ENCODE assay signal across 8 cellular contexts in genomic region chr15:52045795-52046298, GRCh38. TPM values are rescaled to one million over a fixed set of nuclear protein-coding genes. Genes with fewer than 3 reads are reported as not detected.
DNase-seq lines count a peak whose midpoint lies in the region; ATAC-seq and TF ChIP-seq lines count a peak whose summit lies in the region.
"Not testable (repeated sequence)": the region's sequence is repeated elsewhere in the genome, so short reads cannot be mapped to it uniquely, and the experiment has no call there.

No MANE protein-coding gene starts in this region.

- not testable (repeated sequence) for H2AK9ac ChIP-seq in IMR-90 (replicated peaks; ENCODE audit: low read depth, low read length, poor library complexity)

- H3K79me1 ChIP-seq in IMR-90 (ENCODE audit: low read depth in 1 of 2, low read length in 2 of 2), result peaks cover 15 to 74% of the 10 kb centered on the region in 2 experiments

- POLR2A ChIA-PET in IMR-90 (lab: Charles Lee; ENCODE audit: unreplicated experiment), result not testable (repeated sequence)
- POLR2A ChIA-PET in naive thymus-derived CD8-positive, alpha-beta T cell (lab: Charles Lee), result interaction anchor here (0.6 to 2.4 kb wide), 6 partner anchors 10 to 134 kb away, joined by 3 to 22 read pairs (median 7); partner anchors contain the start of gene LEO1

- peak overlapping the region; percentile 83 for H3K27ac ChIP-seq in DOHH2 (ENCODE audit: low read depth, low read length)
- not testable (repeated sequence) for H3K27ac ChIP-seq in IMR-90 (ENCODE audit: insufficient read depth, low read length); thoracic aorta
- H3K27ac ChIP-seq in Peyer's patch, result peak overlapping the region in 3 of 4 donors; percentile 19 to 56 (median 50)
- peak overlapping the region; percentile 49 for H3K27ac ChIP-seq in effector memory CD4-positive, alpha-beta T cell (ENCODE audit: insufficient read depth, low read length, poor library complexity, severe bottlenecking)

- H3K4me1 Mint-ChIP-seq in activated CD4-positive, alpha-beta T cell treated with anti-CD3 and anti-CD28 coated beads, Interleukin-2, amount 10 ng/mL, durations not matched to agents 24 days and 14 days, result peaks cover 33% of the 10 kb centered on the region
- H3K4me1 Mint-ChIP-seq in activated naive CD4-positive, alpha-beta T cell treated with anti-CD3 and anti-CD28 coated beads for 36 hours (ENCODE audit: low read depth), result peaks cover 42% of the 10 kb centered on the region
- peaks cover 14 to 50% (median 43%) of the 10 kb centered on the region in 4 donors for H3K4me1 Mint-ChIP-seq in naive thymus-derived CD8-positive, alpha-beta T cell

- TF ChIP-seq CTCF in DOHH2 (IDR thresholded peaks at IDR 0.05; ENCODE audit: low read depth, low read length, poor library complexity, severe bottlenecking), result peak; percentile 41
- 0 out of 2 replicates have a peak, but pooled peaks have one; percentile 7 for TF ChIP-seq CTCF in IMR-90 (conservative IDR thresholded peaks at IDR 0.05; ENCODE audit: low read depth, low read length)
- TF ChIP-seq CTCF in Peyer's patch (IDR thresholded peaks at IDR 0.05), result peak in 5 of 6 experiments; percentile 18 to 28 (median 24)
- peak; percentile 9 for TF ChIP-seq CTCF in thoracic aorta (IDR thresholded peaks at IDR 0.05)

- not testable (repeated sequence) for H4K91ac ChIP-seq in IMR-90 (ENCODE audit: insufficient read depth, low read depth, low read length)

- H4K5ac ChIP-seq in IMR-90 (ENCODE audit: low read depth, low read length), result not testable (repeated sequence)

- not testable (repeated sequence) for ATAC-seq in IMR-90 (ENCODE audit: low read depth); thoracic aorta (ENCODE audit: insufficient number of reproducible peaks, low FRiP score, low read depth)
- peak; percentile 87 to 92 for ATAC-seq in naive thymus-derived CD8-positive, alpha-beta T cell

- in situ Hi-C loops in IMR-90 (cut with MboI; ENCODE audit: low sequenced_read_pairs), result not testable (repeated sequence)

- dilution Hi-C loops in IMR-90 (cut with HindIII; ENCODE audit: low sequenced_read_pairs, unreplicated experiment), result not testable (repeated sequence)

- not testable (repeated sequence) for H2BK20ac ChIP-seq in IMR-90 (ENCODE audit: low read depth, low read length)

- peak overlapping the region; percentile 68 for H3K4me3 ChIP-seq in DOHH2 (ENCODE audit: low read length)
- not testable (repeated sequence) for H3K4me3 ChIP-seq in IMR-90 (ENCODE audit: insufficient read depth, low read depth, low read length); Peyer's patch; effector memory CD4-positive, alpha-beta T cell (ENCODE audit: insufficient read depth, low read depth, low read length, poor library complexity, severe bottlenecking); thoracic aorta

- H3K14ac ChIP-seq in IMR-90 (replicated peaks; ENCODE audit: low read depth, low read length), result not testable (repeated sequence)

- not testable (repeated sequence) for DNase-seq in IMR-90; thoracic aorta (ENCODE audit: low spot score)
- DNase-seq in Peyer's patch, result peak in 2 of 3 donors; percentile 70 to 76
- DNase-seq in activated CD4-positive, alpha-beta T cell treated with anti-CD3 and anti-CD28 coated beads, Interleukin-2, amount 10 ng/mL, durations not matched to agents 24 days and 14 days, result peak; percentile 81
- DNase-seq in activated naive CD4-positive, alpha-beta T cell treated with anti-CD3 and anti-CD28 coated beads for 36 hours, result peak; percentile 59
- peak in 2 of 3 donors; percentile 23 to 35 for DNase-seq in effector memory CD4-positive, alpha-beta T cell
- peak in 8 of 10 donors; percentile 23 to 78 (median 58) for DNase-seq in naive thymus-derived CD8-positive, alpha-beta T cell

- H3K4me3 Mint-ChIP-seq in activated CD4-positive, alpha-beta T cell treated with anti-CD3 and anti-CD28 coated beads, Interleukin-2, amount 10 ng/mL, durations not matched to agents 24 days and 14 days, result peak overlapping the region; percentile 73
- H3K4me3 Mint-ChIP-seq in activated naive CD4-positive, alpha-beta T cell treated with anti-CD3 and anti-CD28 coated beads for 36 hours, result peak overlapping the region; percentile 66
- H3K4me3 Mint-ChIP-seq in naive thymus-derived CD8-positive, alpha-beta T cell, result peak overlapping the region; percentile 61 to 84 (median 72)

- not testable (repeated sequence) for H2BK15ac ChIP-seq in IMR-90 (ENCODE audit: low read depth, low read length)

- BruUV-seq in IMR-90 (replicated peaks; lab: Mats Ljungman, UMichigan), result not testable (repeated sequence)

- H3K9me1 ChIP-seq in IMR-90 (ENCODE audit: insufficient read depth, low read length), result not testable (repeated sequence)

- H3K36me3 Mint-ChIP-seq in activated CD4-positive, alpha-beta T cell treated with anti-CD3 and anti-CD28 coated beads, Interleukin-2, amount 10 ng/mL, durations not matched to agents 24 days and 14 days (ENCODE audit: low read depth), result peaks cover 42% of the 10 kb centered on the region
- peaks cover 21% of the 10 kb centered on the region for H3K36me3 Mint-ChIP-seq in activated naive CD4-positive, alpha-beta T cell treated with anti-CD3 and anti-CD28 coated beads for 36 hours (ENCODE audit: low read depth)
- H3K36me3 Mint-ChIP-seq in naive thymus-derived CD8-positive, alpha-beta T cell, result peaks cover 0 to 15% (median 9%) of the 10 kb centered on the region in 3 donors

- H3K4me1 ChIP-seq in DOHH2 (ENCODE audit: control insufficient read depth, low read length), result peaks cover 35% of the 10 kb centered on the region
- H3K4me1 ChIP-seq in IMR-90 (ENCODE audit: control insufficient read depth, insufficient read depth, low read length); Peyer's patch; effector memory CD4-positive, alpha-beta T cell (ENCODE audit: control insufficient read depth, insufficient read depth, low read length, poor library complexity, severe bottlenecking); thoracic aorta (ENCODE audit: control insufficient read depth in 1 of 2, low read depth in 2 of 2): not testable (repeated sequence)

- H3K4ac ChIP-seq in IMR-90 (ENCODE audit: low read depth, low read length), result not testable (repeated sequence)

- H3K9me3 Mint-ChIP-seq in activated CD4-positive, alpha-beta T cell treated with anti-CD3 and anti-CD28 coated beads, Interleukin-2, amount 10 ng/mL, durations not matched to agents 24 days and 14 days; activated naive CD4-positive, alpha-beta T cell treated with anti-CD3 and anti-CD28 coated beads for 36 hours; naive thymus-derived CD8-positive, alpha-beta T cell: not testable (repeated sequence)

- H4K20me1 ChIP-seq in DOHH2 (ENCODE audit: control insufficient read depth, insufficient read depth, low read depth, low read length), result not testable (repeated sequence)
- H4K20me1 ChIP-seq in IMR-90 (ENCODE audit: insufficient read depth, low read length), result peaks cover 52% of the 10 kb centered on the region

- not testable (repeated sequence) for H2BK5ac ChIP-seq in IMR-90 (ENCODE audit: low read depth, low read length, poor library complexity, severe bottlenecking)

- H3F3A ChIP-seq in DOHH2 (ENCODE audit: control insufficient read depth, insufficient read depth), result peaks cover 16% of the 10 kb centered on the region

- H3K9me2 ChIP-seq in DOHH2 (replicated peaks; ENCODE audit: control insufficient read depth, low read length), result not testable (repeated sequence)

- H3K4me2 ChIP-seq in DOHH2 (ENCODE audit: low read length), result peak overlapping the region; percentile 91
- not testable (repeated sequence) for H3K4me2 ChIP-seq in IMR-90 (ENCODE audit: low read depth, low read length)

- H4K8ac ChIP-seq in IMR-90 (ENCODE audit: low read depth in 2 of 2, low read length in 2 of 2), result not testable (repeated sequence)

- not testable (repeated sequence) for H2AFZ ChIP-seq in IMR-90 (replicated peaks; ENCODE audit: low read length, poor library complexity)

- WGBS in IMR-90 (ENCODE audit: extremely low coverage in 2 of 2, insufficient read length in 1 of 2), 2 experiments, result no CpG with 5 or more reads among the region's 8 CpGs

- not testable (repeated sequence) for H2AK5ac ChIP-seq in IMR-90 (ENCODE audit: low read depth, low read length)

- H2BK120ac ChIP-seq in IMR-90 (ENCODE audit: low read depth, low read length), result not testable (repeated sequence)

- CTCF ChIA-PET in IMR-90 (lab: Yijun Ruan, JAX), result not testable (repeated sequence)
- CTCF ChIA-PET in activated naive CD4-positive, alpha-beta T cell treated with anti-CD3 and anti-CD28 coated beads for 36 hours (lab: Charles Lee), result interaction anchor here (0.6 to 2.1 kb wide), 13 partner anchors 9 to 99 kb away, joined by 3 to 9 read pairs (median 3); partner anchors contain the start of gene LEO1

- H3K36me3 ChIP-seq in DOHH2 (ENCODE audit: control insufficient read depth, low read length) (peaks cover 30% of the 10 kb centered on the region), Peyer's patch (peaks cover 0 to 12% (median 0%) of the 10 kb centered on the region in 3 donors)
- H3K36me3 ChIP-seq in IMR-90 (ENCODE audit: control insufficient read depth, insufficient read depth, low read length); effector memory CD4-positive, alpha-beta T cell (ENCODE audit: control insufficient read depth, insufficient read depth, low read length); thoracic aorta: not testable (repeated sequence)

- H3K23ac ChIP-seq in IMR-90 (ENCODE audit: low read depth, low read length), result not testable (repeated sequence)

- not testable (repeated sequence) for H3K56ac ChIP-seq in IMR-90 (ENCODE audit: extremely low read depth, insufficient read depth, low read length)

- H3K9me3 ChIP-seq in DOHH2 (ENCODE audit: control insufficient read depth, insufficient read depth, low read length); IMR-90 (ENCODE audit: control insufficient read depth, insufficient read depth, low read length); Peyer's patch; effector memory CD4-positive, alpha-beta T cell (ENCODE audit: control insufficient read depth, low read length); thoracic aorta: not testable (repeated sequence)

- not testable (repeated sequence) for H3K18ac ChIP-seq in IMR-90 (ENCODE audit: low read depth, low read length)

- H3K79me2 ChIP-seq in DOHH2 (ENCODE audit: control insufficient read depth, low read length), result peaks cover 67% of the 10 kb centered on the region

- H3K9ac ChIP-seq in IMR-90 (ENCODE audit: low read depth, low read length), result not testable (repeated sequence)

- H3K27me3 Mint-ChIP-seq in activated CD4-positive, alpha-beta T cell treated with anti-CD3 and anti-CD28 coated beads, Interleukin-2, amount 10 ng/mL, durations not matched to agents 24 days and 14 days; activated naive CD4-positive, alpha-beta T cell treated with anti-CD3 and anti-CD28 coated beads for 36 hours (ENCODE audit: low read depth); naive thymus-derived CD8-positive, alpha-beta T cell: not testable (repeated sequence)

- TF ChIP-seq RAD21 in IMR-90 (IDR thresholded peaks at IDR 0.05; ENCODE audit: low read length), result not testable (repeated sequence)

- not testable (repeated sequence) for TF ChIP-seq POLR2A in IMR-90 (IDR thresholded peaks at IDR 0.05; ENCODE audit: low read depth, low read length); Peyer's patch (IDR thresholded peaks at IDR 0.05)

- H3K27me3 ChIP-seq in DOHH2 (ENCODE audit: control insufficient read depth, low read length); IMR-90 (ENCODE audit: control insufficient read depth, insufficient read depth, low read length); Peyer's patch; effector memory CD4-positive, alpha-beta T cell (replicated peaks; ENCODE audit: control insufficient read depth, insufficient read depth, low read length, poor library complexity, severe bottlenecking); thoracic aorta (replicated peaks; ENCODE audit: insufficient read depth): not testable (repeated sequence)

- peak overlapping the region; percentile 79 for H3K27ac Mint-ChIP-seq in activated CD4-positive, alpha-beta T cell treated with anti-CD3 and anti-CD28 coated beads, Interleukin-2, amount 10 ng/mL, durations not matched to agents 24 days and 14 days
- peak overlapping the region; percentile 77 for H3K27ac Mint-ChIP-seq in activated naive CD4-positive, alpha-beta T cell treated with anti-CD3 and anti-CD28 coated beads for 36 hours
- H3K27ac Mint-ChIP-seq in naive thymus-derived CD8-positive, alpha-beta T cell, result peak overlapping the region; percentile 78 to 97 (median 94)

- intact Hi-C loops in IMR-90 (cut with micrococcal nuclease), result not testable (repeated sequence)
- intact Hi-C loops in activated CD4-positive, alpha-beta T cell treated with anti-CD3 and anti-CD28 coated beads, Interleukin-2, amount 10 ng/mL, durations not matched to agents 24 days and 14 days (cut with micrococcal nuclease), result loop anchor here (2.0 to 5.0 kb wide), 2 partner anchors 64 to 75 kb away; partner anchors contain the start of gene LEO1
- intact Hi-C loops in activated naive CD4-positive, alpha-beta T cell treated with anti-CD3 and anti-CD28 coated beads for 36 hours (cut with micrococcal nuclease), result loop anchor here (1.0 to 2.0 kb wide), 4 partner anchors 26 to 64 kb away; no protein-coding TSS in a partner anchor

RNA-seq across cellular contexts. Expression of gene MAPK6, which starts 26.8 kb away (rescaled TPM):
- total RNA-seq in IMR-90 (2012; rRNA removed), result 60.6 and 84.2 TPM in 2 replicates
- 17.9 and 22.6 TPM in 2 replicates for polyA plus RNA-seq in IMR-90 (2012; rRNA removed)
- 5.0 and 5.8 TPM in 2 replicates for polyA plus RNA-seq in IMR-90 (2012; cell fraction: cytosol; rRNA removed)
- 2.0 and 13.3 TPM in 2 replicates for polyA plus RNA-seq in IMR-90 (2012; cell fraction: nucleus; rRNA removed; ENCODE audit: low replicate concordance)
- total RNA-seq in Peyer's patch, result 100 to 1,000 TPM in 1 of 4 donors, 10 to 100 TPM in 3; 41.3 to 112 (median 72.3) TPM
- 60.9 and 63.9 TPM in 2 replicates for total RNA-seq in activated CD4-positive, alpha-beta T cell treated with anti-CD3 and anti-CD28 coated beads, Interleukin-2, amount 10 ng/mL, durations not matched to agents 24 days and 14 days
- total RNA-seq in activated naive CD4-positive, alpha-beta T cell treated with anti-CD3 and anti-CD28 coated beads for 36 hours, result 10 to 100 TPM; 16.7 to 17.2 TPM
- total RNA-seq in naive thymus-derived CD8-positive, alpha-beta T cell, result 10 to 100 TPM; 19.8 to 21.7 TPM
- 1 to 10 TPM; 5.3 to 6.3 (median 5.4) TPM for polyA plus RNA-seq in naive thymus-derived CD8-positive, alpha-beta T cell
- total RNA-seq in thoracic aorta, result 10 to 100 TPM; 11.2 to 24.8 TPM
